ENCODE assay signal across 8 cellular contexts in the genomic region with DNA sequence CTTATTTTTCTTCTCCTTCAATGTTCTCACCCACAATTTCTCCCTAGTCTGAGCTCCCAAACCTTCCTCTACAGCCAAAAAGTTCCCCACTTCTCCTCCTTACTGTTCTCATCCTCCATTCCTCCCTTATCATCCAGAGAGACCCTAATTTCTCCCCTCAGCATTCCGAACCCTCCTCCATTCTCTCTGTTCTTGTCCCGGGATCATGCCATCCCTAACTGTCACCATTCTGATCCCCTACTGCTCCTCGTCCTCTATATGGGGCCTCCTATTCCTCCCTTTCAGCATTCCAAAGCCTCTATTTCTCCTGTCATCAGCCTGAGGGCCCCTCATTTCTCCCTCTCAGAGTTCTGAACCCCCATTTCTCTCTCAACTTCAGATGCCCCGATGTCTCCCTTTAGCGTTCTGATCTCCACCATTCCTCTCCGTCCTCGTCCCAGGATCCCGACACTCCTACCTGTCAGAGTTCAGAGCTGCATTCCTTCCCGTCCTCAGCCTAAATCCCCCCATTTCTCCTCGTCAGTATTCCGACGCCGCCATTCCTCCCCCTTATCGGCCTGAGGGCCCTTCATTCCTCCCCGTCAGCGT. TPM values are rescaled to one million over a fixed set of nuclear protein-coding genes. Genes with fewer than 3 reads are reported as not detected.
DNase-seq lines count a peak whose midpoint lies in the region; ATAC-seq and TF ChIP-seq lines count a peak whose summit lies in the region.

No MANE protein-coding gene starts in this region.

- peaks cover 9 to 13% of the 10 kb centered on the region in 2 experiments for H3K4me1 Mint-ChIP-seq in H9
- H3K4me1 Mint-ChIP-seq in activated CD4-positive, alpha-beta memory T cell treated with anti-CD3 and anti-CD28 coated beads for 36 hours (ENCODE audit: low read depth) = peaks cover 30% of the 10 kb centered on the region

- no peaks in the 10 kb centered on the region for H3K27me3 Mint-ChIP-seq in H9 (ENCODE audit: low read depth)
- no peaks in the 10 kb centered on the region for H3K27me3 Mint-ChIP-seq in activated CD4-positive, alpha-beta memory T cell treated with anti-CD3 and anti-CD28 coated beads for 36 hours

- POLR2A ChIA-PET in activated CD4-positive, alpha-beta memory T cell treated with anti-CD3 and anti-CD28 coated beads for 36 hours (lab: Charles Lee) = interaction anchor here (1.4 to 1.5 kb wide), 2 partner anchors 12 to 28 kb away, joined by 3 to 8 read pairs; no protein-coding TSS in a partner anchor

- no peak overlapping the region for H3T11ph ChIP-seq in H9 (ENCODE audit: low read length)

- H3K4me1 ChIP-seq in H9 (ENCODE audit: insufficient read depth, low read length) = no peaks in the 10 kb centered on the region
- peaks cover 6% of the 10 kb centered on the region for H3K4me1 ChIP-seq in right cardiac atrium (ENCODE audit: control insufficient read depth, insufficient read depth, low read length)

- no peak for DNase-seq in H9
- no peak for DNase-seq in activated CD4-positive, alpha-beta memory T cell treated with anti-CD3 and anti-CD28 coated beads for 36 hours
- DNase-seq in right cardiac atrium = no peak
- no peak for DNase-seq in C1 segment of cervical spinal cord (lab: John Stamatoyannopoulos, UW)
- no peak for DNase-seq in NCI-H1105 treated with DMSO at 0.1 percent for 48 hours (lab: John Stamatoyannopoulos, UW)

- no peak overlapping the region; the same call in 1 of the 2 replicates for H3K14ac ChIP-seq in H9 (ENCODE audit: insufficient read depth, low read length)

- H2AK5ac ChIP-seq in H9 (ENCODE audit: insufficient read length, low read length) = no peak overlapping the region

- H3K27ac ChIP-seq in H9 (ENCODE audit: insufficient read length, low read depth, low read length) (no peak overlapping the region), right cardiac atrium (ENCODE audit: low read length) (peak overlapping the region; percentile 82), skin epidermis (peak overlapping the region in 20 of 21 experiments; percentile 71 to 96 (median 92))

- peak overlapping the region; percentile 83 for H3K4me2 ChIP-seq in H9 (ENCODE audit: insufficient read depth, insufficient read length, low read length)

- no peak overlapping the region for H2BK20ac ChIP-seq in H9 (ENCODE audit: low read depth, low read length, poor library complexity, severe bottlenecking)

- H3K36me3 Mint-ChIP-seq in H9 (ENCODE audit: insufficient read depth in 1 of 3, low read depth in 3 of 3) = peaks cover 42 to 61% (median 59%) of the 10 kb centered on the region in 3 experiments; a peak in 6 of 7 replicates
- peaks cover 62% of the 10 kb centered on the region for H3K36me3 Mint-ChIP-seq in activated CD4-positive, alpha-beta memory T cell treated with anti-CD3 and anti-CD28 coated beads for 36 hours

- no CpG with 5 or more reads among the region's 16 CpGs for WGBS in H9 (ENCODE audit: extremely low coverage, insufficient read length, low lambda C conversion rate)
- 2% methylated on average over 16 of the region's 16 CpGs for WGBS in right cardiac atrium

- H4K5ac ChIP-seq in H9 (ENCODE audit: insufficient read length, low read depth, low read length) = no peak overlapping the region

- no peak overlapping the region for H2BK120ac ChIP-seq in H9 (ENCODE audit: low read depth, low read length, poor library complexity, severe bottlenecking)

- H4K20me1 ChIP-seq in H9 (ENCODE audit: control insufficient read depth, insufficient read depth, insufficient read length) = no peaks in the 10 kb centered on the region

- peaks cover 5% of the 10 kb centered on the region for H3K23me2 ChIP-seq in H9 (ENCODE audit: insufficient read length, low read depth, low read length, poor library complexity, severe bottlenecking)

- H3K4me3 Mint-ChIP-seq in H9 = peak overlapping the region; percentile 95 to 98
- peak overlapping the region; percentile 95 for H3K4me3 Mint-ChIP-seq in activated CD4-positive, alpha-beta memory T cell treated with anti-CD3 and anti-CD28 coated beads for 36 hours

- H4K8ac ChIP-seq in H9 (replicated peaks; ENCODE audit: insufficient read length, low read depth, low read length) = no peak overlapping the region

- ATAC-seq in right cardiac atrium (no peak), GM21723 (IDR thresholded peaks at IDR 0.05; ENCODE audit: unreplicated experiment) (no peak), HG02973 (IDR thresholded peaks at IDR 0.05; ENCODE audit: unreplicated experiment) (no peak)

- H2BK12ac ChIP-seq in H9 (ENCODE audit: insufficient read length, low read depth, low read length) = no peak overlapping the region

- peak overlapping the region; percentile 52 for H3K18ac ChIP-seq in H9 (ENCODE audit: insufficient read length, low read depth, low read length)

- H3K4ac ChIP-seq in H9 (ENCODE audit: low read depth, low read length) = no peak overlapping the region

- H3K23ac ChIP-seq in H9 (ENCODE audit: insufficient read length, low read depth, low read length) = no peak overlapping the region

- no peak overlapping the region for H3K56ac ChIP-seq in H9 (ENCODE audit: insufficient read length, low read depth, low read length)

- no peak overlapping the region for H2AFZ ChIP-seq in H9 (ENCODE audit: low read length)

- peak overlapping the region; percentile 82 to 99 (median 98); a peak in 6 of 7 replicates for H3K27ac Mint-ChIP-seq in H9
- peak overlapping the region; percentile 90 for H3K27ac Mint-ChIP-seq in activated CD4-positive, alpha-beta memory T cell treated with anti-CD3 and anti-CD28 coated beads for 36 hours

- no peaks in the 10 kb centered on the region; the same call in 1 of the 2 replicates for H3K79me2 ChIP-seq in H9 (ENCODE audit: insufficient read depth, low read length)

- H2BK5ac ChIP-seq in H9 (ENCODE audit: insufficient read length, low read length) = no peak overlapping the region

- TF ChIP-seq CTCF in H9 (conservative IDR thresholded peaks at IDR 0.05) = no peak

- no peak overlapping the region for H4K91ac ChIP-seq in H9 (ENCODE audit: insufficient read length, low read depth, low read length)

- H3K9me3 ChIP-seq in H9 (ENCODE audit: control insufficient read depth, low read depth, low read length) (no peaks in the 10 kb centered on the region), right cardiac atrium (ENCODE audit: control insufficient read depth, low read length) (no peaks in the 10 kb centered on the region)

- H3K27me3 ChIP-seq in H9 (ENCODE audit: insufficient read depth, low read length) = no peaks in the 10 kb centered on the region
- no peaks in the 10 kb centered on the region for H3K27me3 ChIP-seq in right cardiac atrium (ENCODE audit: control insufficient read depth, insufficient read depth)

- intact Hi-C loops in activated CD4-positive, alpha-beta memory T cell treated with anti-CD3 and anti-CD28 coated beads for 36 hours (cut with micrococcal nuclease) = loop anchor here (1.0 to 10.0 kb wide), 3 partner anchors 14 to 1346 kb away; partner anchors contain the start of gene CFAP53
- intact Hi-C loops in right cardiac atrium (cut with DNase I) = no loop called here

- H3K79me1 ChIP-seq in H9 (ENCODE audit: insufficient read depth, low read depth, low read length, poor library complexity, severe bottlenecking) = no peaks in the 10 kb centered on the region

- H3K4me3 ChIP-seq in right cardiac atrium (ENCODE audit: low read length) (peak overlapping the region; percentile 75), skin epidermis (peak overlapping the region; percentile 60 to 98 (median 77))

- peak overlapping the region; percentile 67 for H3K9ac ChIP-seq in H9 (ENCODE audit: extremely low read depth, insufficient read length, low read length)

- CTCF ChIA-PET in activated CD4-positive, alpha-beta memory T cell treated with anti-CD3 and anti-CD28 coated beads for 36 hours (lab: Charles Lee) = interaction anchor here (1.4 to 2.1 kb wide), 3 partner anchors 12 to 77 kb away, joined by 4 to 21 read pairs (median 9); partner anchors contain the start of gene CFAP53

- H2BK15ac ChIP-seq in H9 (ENCODE audit: low read depth, low read length) = no peak overlapping the region

- H3K9me3 Mint-ChIP-seq in H9 = no peaks in the 10 kb centered on the region; a peak in 1 of 5 replicates
- H3K9me3 Mint-ChIP-seq in activated CD4-positive, alpha-beta memory T cell treated with anti-CD3 and anti-CD28 coated beads for 36 hours = no peaks in the 10 kb centered on the region

RNA-seq across cellular contexts. Expression of gene MBD1, which starts 0.5 kb away (rescaled TPM):
- total RNA-seq in H9 (2021) (57.2 and 58.1 TPM in 2 replicates), right cardiac atrium (10 to 100 TPM; 44.7 to 59.7 (median 55.9) TPM)
- total RNA-seq in activated CD4-positive, alpha-beta memory T cell treated with anti-CD3 and anti-CD28 coated beads for 36 hours = 10 to 100 TPM; 69.4 to 70.5 TPM
- polyA plus RNA-seq in right cardiac atrium = 30.3 TPM

RNA-seq across cellular contexts. Expression of gene CXXC1, which starts 6.7 kb away (rescaled TPM):
- total RNA-seq in H9 (2021) = 95.9 and 96.3 TPM in 2 replicates
- total RNA-seq in activated CD4-positive, alpha-beta memory T cell treated with anti-CD3 and anti-CD28 coated beads for 36 hours = 10 to 100 TPM; 80.8 to 80.9 TPM
- total RNA-seq in right cardiac atrium = 10 to 100 TPM; 31.9 to 52.3 (median 42.1) TPM
- 34.2 TPM for polyA plus RNA-seq in right cardiac atrium

RNA-seq across cellular contexts. Expression of gene CFAP53, which starts 14.5 kb away (rescaled TPM):
- total RNA-seq in H9 (2021) (0.15 and 0.22 TPM in 2 replicates), right cardiac atrium (under 1 TPM; 0.23 to 0.56 (median 0.29) TPM)
- total RNA-seq in activated CD4-positive, alpha-beta memory T cell treated with anti-CD3 and anti-CD28 coated beads for 36 hours = under 1 TPM; 0.26 to 0.48 TPM
- 0.34 TPM for polyA plus RNA-seq in right cardiac atrium
